In the genomic region with DNA sequence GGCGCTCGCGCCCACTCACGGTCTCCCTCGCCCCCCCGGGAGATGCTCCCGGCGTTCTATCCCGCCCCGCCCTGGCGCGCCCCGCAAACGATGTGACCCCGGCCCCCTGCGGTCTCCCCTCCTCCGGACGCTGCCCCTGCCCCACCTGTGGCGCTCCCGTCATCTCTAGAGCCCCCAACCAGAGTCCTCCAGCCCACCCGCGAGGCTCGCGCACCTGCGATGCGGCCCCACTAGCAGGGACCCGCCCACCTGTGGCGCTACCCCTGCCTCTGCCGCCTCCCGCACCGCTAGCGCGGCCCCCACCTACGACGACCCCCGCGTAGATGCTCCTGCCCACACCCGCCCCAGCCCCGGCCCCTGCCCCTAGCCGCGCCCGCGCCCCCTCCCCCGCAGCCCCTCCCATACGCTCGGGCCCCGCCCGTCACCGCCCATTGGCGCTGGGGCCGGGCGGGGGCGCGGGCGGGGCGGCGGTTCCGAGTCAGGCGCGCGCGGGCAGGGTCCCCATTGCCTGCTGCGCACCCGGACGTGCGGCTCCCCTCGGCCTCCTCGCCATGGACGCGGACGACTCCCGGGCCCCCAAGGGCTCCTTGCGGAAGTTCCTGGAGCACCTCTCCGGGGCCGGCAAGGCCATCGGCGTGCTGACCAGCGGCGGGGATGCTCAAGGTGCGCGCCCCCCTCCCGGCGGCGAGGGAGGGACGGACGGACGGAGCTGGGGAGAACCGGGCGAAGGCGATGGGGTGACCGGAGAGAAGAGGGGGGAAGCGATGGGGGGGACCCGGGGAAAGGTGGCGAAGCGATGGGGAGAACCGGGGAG, we compare ENCODE assay signal across 1 cellular context.
TF ChIP-seq lines count a peak whose summit lies in the region.

PFKP (plus strand) TSS at position 504 of the 814 bp plus-strand sequence; CDS start at position 552, 48 bp downstream.

TF ChIP-seq in liver, 16 proteins besides CTCF, POLR2A, EP300 and RAD21 (continued from another document):
- TF ChIP-seq GABPA (IDR thresholded peaks at IDR 0.05 in 1 of 2, conservative IDR thresholded peaks at IDR 0.05 in 1 of 2): no peak
- TF ChIP-seq SP1 (IDR thresholded peaks at IDR 0.05): no peak
- no peak for TF ChIP-seq FOXA1 (IDR thresholded peaks at IDR 0.05)
- TF ChIP-seq, protein P1, sequence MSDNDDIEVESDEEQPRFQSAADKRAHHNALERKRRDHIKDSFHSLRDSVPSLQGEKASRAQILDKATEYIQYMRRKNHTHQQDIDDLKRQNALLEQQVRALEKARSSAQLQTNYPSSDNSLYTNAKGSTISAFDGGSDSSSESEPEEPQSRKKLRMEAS (IDR thresholded peaks at IDR 0.05): no peak
- TF ChIP-seq NR2F2 (IDR thresholded peaks at IDR 0.05): no peak
